ENCODE assay signal across 18 cellular contexts in genomic region chr1:58065520-58065919, GRCh38.
DNase-seq lines count a peak whose midpoint lies in the region; ATAC-seq and TF ChIP-seq lines count a peak whose summit lies in the region.
"Had no signal": no experiment of that assay in that cellular context is flagged by ENCODE, and none has a peak within 500 bp of the region (broad histone marks: within the 10 kb centered on the region; RNA-seq: fewer than 3 reads in every experiment).

No MANE protein-coding gene starts in this region.

- no peak overlapping the region for H3K9ac ChIP-seq in mammary epithelial cell (ENCODE audit: insufficient read depth, low read length)

- dilution Hi-C loops in mammary epithelial cell (cut with HindIII; ENCODE audit: low sequenced_read_pairs): no loop called here

- no peaks in the 10 kb centered on the region for H3K79me2 ChIP-seq in mammary epithelial cell (ENCODE audit: insufficient read depth, low read length)

- H3K27me3 Mint-ChIP-seq in MCF 10A (ENCODE audit: insufficient read depth, unreplicated experiment): no peaks in the 10 kb centered on the region
- no peaks in the 10 kb centered on the region for H3K27me3 Mint-ChIP-seq in CD8-positive, alpha-beta T cell (ENCODE audit: low read depth)
- H3K27me3 Mint-ChIP-seq: activated CD8-positive, alpha-beta T cell treated with anti-CD3 and anti-CD28 coated beads for 36 hours had no signal

- peaks cover 13% of the 10 kb centered on the region for H3K4me1 Mint-ChIP-seq in MCF 10A (ENCODE audit: insufficient read depth, unreplicated experiment)
- H3K4me1 Mint-ChIP-seq in CD8-positive, alpha-beta T cell (ENCODE audit: low read depth): no peaks in the 10 kb centered on the region
- H3K4me1 Mint-ChIP-seq: mesothelial cell of epicardium; stimulated activated effector memory CD8-positive, alpha-beta T cell treated with anti-CD3 and anti-CD28 coated beads, Interleukin-12 subunit alpha, Interleukin-12 subunit beta, amount 100 ng/mL, for 72 hours had no signal

- no peak overlapping the region for H2AFZ ChIP-seq in mammary epithelial cell (ENCODE audit: low read depth, low read length)

- H3K27ac Mint-ChIP-seq in MCF 10A (ENCODE audit: low read depth, unreplicated experiment): no peak overlapping the region
- no peak overlapping the region for H3K27ac Mint-ChIP-seq in CD8-positive, alpha-beta T cell
- H3K27ac Mint-ChIP-seq: activated CD8-positive, alpha-beta T cell treated with anti-CD3 and anti-CD28 coated beads for 36 hours; activated T-helper 1 cell treated with anti-CD3 and anti-CD28 coated beads, Interleukin-12 subunit alpha, Interleukin-12 subunit beta, Interleukin-2, Interleukin-4 antibody, amounts not matched to agents 30 ng/mL and 10 ng/mL and 1 ng/mL, durations not matched to agents 14 hours and 24 hours and 36 hours; mesothelial cell of epicardium; stimulated activated effector memory CD8-positive, alpha-beta T cell treated with anti-CD3 and anti-CD28 coated beads, Interleukin-12 subunit alpha, Interleukin-12 subunit beta, amount 100 ng/mL, for 72 hours had no signal

- TF ChIP-seq CTCF in MCF 10A (IDR thresholded peaks at IDR 0.05; ENCODE audit: unreplicated experiment) (no peak), mammary epithelial cell (conservative IDR thresholded peaks at IDR 0.05 in 1 of 2, IDR thresholded peaks at IDR 0.05 in 1 of 2; ENCODE audit: extremely low read depth in 1 of 2, insufficient read depth in 1 of 2, low read depth in 1 of 2, low read length in 2 of 2) (peak in 1 of 2 donors; percentile 19), LNCAP (IDR thresholded peaks at IDR 0.05) (0 out of 2 replicates have a peak, but pooled peaks have one; percentile 9), epithelial cell of esophagus (IDR thresholded peaks at IDR 0.05; ENCODE audit: insufficient read depth, low read depth, low read length, missing control alignments) (no peak), omental fat pad (IDR thresholded peaks at IDR 0.05) (no peak)
- no peak for TF ChIP-seq CTCF in CD8-positive, alpha-beta T cell (IDR thresholded peaks at IDR 0.05)

- no peaks in the 10 kb centered on the region for H4K20me1 ChIP-seq in mammary epithelial cell (ENCODE audit: insufficient read depth, low read length)

- no peaks in the 10 kb centered on the region for H3K36me3 ChIP-seq in mammary epithelial cell (ENCODE audit: insufficient read depth, low read length)
- H3K36me3 ChIP-seq in CD8-positive, alpha-beta T cell (ENCODE audit: insufficient read depth, low read length): no peaks in the 10 kb centered on the region
- H3K36me3 ChIP-seq: adrenal gland, gastroesophageal sphincter, transverse colon had no signal

- H3K9me3 ChIP-seq in mammary epithelial cell (replicated peaks; ENCODE audit: insufficient read depth, low read length): no peaks in the 10 kb centered on the region
- H3K9me3 ChIP-seq in CD8-positive, alpha-beta T cell (ENCODE audit: low read length): no peaks in the 10 kb centered on the region
- H3K9me3 ChIP-seq: adrenal gland, gastroesophageal sphincter, transverse colon had no signal

- no peak overlapping the region for H3K4me3 Mint-ChIP-seq in MCF 10A (ENCODE audit: unreplicated experiment)
- H3K4me3 Mint-ChIP-seq in CD8-positive, alpha-beta T cell: no peak overlapping the region
- H3K4me3 Mint-ChIP-seq: activated CD8-positive, alpha-beta T cell treated with anti-CD3 and anti-CD28 coated beads for 36 hours; activated T-helper 1 cell treated with anti-CD3 and anti-CD28 coated beads, Interleukin-12 subunit alpha, Interleukin-12 subunit beta, Interleukin-2, Interleukin-4 antibody, amounts not matched to agents 30 ng/mL and 10 ng/mL and 1 ng/mL, durations not matched to agents 14 hours and 24 hours and 36 hours; mesothelial cell of epicardium; stimulated activated effector memory CD8-positive, alpha-beta T cell treated with anti-CD3 and anti-CD28 coated beads, Interleukin-12 subunit alpha, Interleukin-12 subunit beta, amount 100 ng/mL, for 72 hours had no signal

- WGBS in mammary epithelial cell (ENCODE audit: low coverage, missing lambda C conversion rate): 81% methylated on average over 6 of the region's 6 CpGs

- CTCF ChIA-PET in MCF 10A (lab: Yijun Ruan, JAX) (no interaction called here), mammary epithelial cell (lab: Charles Lee; ENCODE audit: low non-redundant PET) (no interaction called here)
- CTCF ChIA-PET in CD8-positive, alpha-beta T cell (lab: Charles Lee): no interaction called here

- no peaks in the 10 kb centered on the region for H3K27me3 ChIP-seq in mammary epithelial cell (ENCODE audit: insufficient read depth, low read length)
- H3K27me3 ChIP-seq in CD8-positive, alpha-beta T cell (ENCODE audit: insufficient read depth, low read length): no peaks in the 10 kb centered on the region
- H3K27me3 ChIP-seq: adrenal gland, gastroesophageal sphincter, transverse colon had no signal

- peaks cover 15% of the 10 kb centered on the region for H3K4me1 ChIP-seq in mammary epithelial cell (ENCODE audit: insufficient read depth, low read length)
- H3K4me1 ChIP-seq in CD8-positive, alpha-beta T cell (ENCODE audit: insufficient read depth, low read length): no peaks in the 10 kb centered on the region
- H3K4me1 ChIP-seq: adrenal gland, gastroesophageal sphincter, transverse colon had no signal

- in situ Hi-C loops in mammary epithelial cell (cut with MboI; ENCODE audit: low sequenced_read_pairs in 2 of 2): no loop called here

- no peak overlapping the region for H3K27ac ChIP-seq in mammary epithelial cell (ENCODE audit: insufficient read depth, low read depth, low read length)
- H3K27ac ChIP-seq in CD8-positive, alpha-beta T cell (ENCODE audit: low read depth, low read length): no peak overlapping the region
- H3K27ac ChIP-seq: adrenal gland, gastroesophageal sphincter, transverse colon had no signal

- intact Hi-C loops in MCF 10A (cut with micrococcal nuclease): no loop called here
- intact Hi-C loops in mammary epithelial cell (cut with micrococcal nuclease): loop anchor here (5.0 kb wide), 1 partner anchor 97 kb away; no protein-coding TSS in a partner anchor
- intact Hi-C loops in CD8-positive, alpha-beta T cell (cut with DNase I, micrococcal nuclease): no loop called here

- no TSS peak for BruUV-seq in MCF 10A (replicated peaks; lab: Mats Ljungman, UMichigan)
- BruUV-seq in mammary epithelial cell (replicated peaks; lab: Mats Ljungman, UMichigan): no TSS peak

- ATAC-seq in GM19023 (IDR thresholded peaks at IDR 0.05; ENCODE audit: unreplicated experiment) (no peak), omental fat pad (ENCODE audit: low FRiP score) (no peak)
- ATAC-seq in CD8-positive, alpha-beta T cell: no peak
- ATAC-seq: activated CD8-positive, alpha-beta T cell treated with anti-CD3 and anti-CD28 coated beads for 36 hours; gastroesophageal sphincter; stimulated activated effector memory CD8-positive, alpha-beta T cell treated with anti-CD3 and anti-CD28 coated beads, Interleukin-12 subunit alpha, Interleukin-12 subunit beta, amount 100 ng/mL, for 72 hours had no signal

- H3K4me2 ChIP-seq in mammary epithelial cell (ENCODE audit: insufficient read depth, low read depth, low read length): no peak overlapping the region

- POLR2A ChIA-PET in MCF 10A (lab: Yijun Ruan, JAX): no interaction called here
- POLR2A ChIA-PET in CD8-positive, alpha-beta T cell (lab: Charles Lee): no interaction called here

- H3K36me3 Mint-ChIP-seq in MCF 10A (ENCODE audit: insufficient read depth, unreplicated experiment): no peaks in the 10 kb centered on the region
- H3K36me3 Mint-ChIP-seq in CD8-positive, alpha-beta T cell: no peaks in the 10 kb centered on the region
- H3K36me3 Mint-ChIP-seq: mesothelial cell of epicardium; stimulated activated effector memory CD8-positive, alpha-beta T cell treated with anti-CD3 and anti-CD28 coated beads, Interleukin-12 subunit alpha, Interleukin-12 subunit beta, amount 100 ng/mL, for 72 hours had no signal

- peak; percentile 18 for DNase-seq in MCF 10A (ENCODE audit: unreplicated experiment)
- DNase-seq in mammary epithelial cell: no peak
- peak; percentile 9 for DNase-seq in epithelial cell of esophagus (ENCODE audit: low read depth)
- DNase-seq in omental fat pad (ENCODE audit: low spot score): no peak
- DNase-seq in CD8-positive, alpha-beta T cell: no peak
- DNase-seq in DMS114 treated with DMSO at 0.1 percent for 48 hours (lab: John Stamatoyannopoulos, UW; ENCODE audit: unreplicated experiment): no peak
- DNase-seq: activated CD8-positive, alpha-beta T cell treated with anti-CD3 and anti-CD28 coated beads for 36 hours; adrenal gland; COR-L47; NCI-H2171 treated with DMSO at 0.1 percent for 48 hours; occipital lobe; transverse colon had no signal

- H3K4me3 ChIP-seq in mammary epithelial cell (replicated peaks in 1 of 3; ENCODE audit: insufficient read depth in 1 of 3, low read depth in 2 of 3, low read length in 3 of 3): no peak overlapping the region
- H3K4me3 ChIP-seq in epithelial cell of esophagus (ENCODE audit: low read length): no peak overlapping the region
- H3K4me3 ChIP-seq in CD8-positive, alpha-beta T cell (ENCODE audit: low read depth, low read length): no peak overlapping the region
- H3K4me3 ChIP-seq: adrenal gland, gastroesophageal sphincter, transverse colon had no signal

- no peaks in the 10 kb centered on the region for H3K9me3 Mint-ChIP-seq in MCF 10A (ENCODE audit: unreplicated experiment)
- H3K9me3 Mint-ChIP-seq in CD8-positive, alpha-beta T cell: no peaks in the 10 kb centered on the region
- H3K9me3 Mint-ChIP-seq: activated CD8-positive, alpha-beta T cell treated with anti-CD3 and anti-CD28 coated beads for 36 hours; activated T-helper 1 cell treated with anti-CD3 and anti-CD28 coated beads, Interleukin-12 subunit alpha, Interleukin-12 subunit beta, Interleukin-2, Interleukin-4 antibody, amounts not matched to agents 30 ng/mL and 10 ng/mL and 1 ng/mL, durations not matched to agents 14 hours and 24 hours and 36 hours; mesothelial cell of epicardium; stimulated activated effector memory CD8-positive, alpha-beta T cell treated with anti-CD3 and anti-CD28 coated beads, Interleukin-12 subunit alpha, Interleukin-12 subunit beta, amount 100 ng/mL, for 72 hours had no signal

Comparison
In these comparisons a context has a peak if more than half of its experiments do, and no peak if none do; other contexts are left out.
1. DNase-seq: peak in MCF 10A (single experiment) and epithelial cell of esophagus (single experiment); none in mammary epithelial cell (single experiment), omental fat pad (single experiment), CD8-positive, alpha-beta T cell (0 of 7) and DMS114 treated with DMSO at 0.1 percent for 48 hours (single experiment).